ENCODE assay signal across 29 cellular contexts in genomic region chr10:72825163-72825562, GRCh38.
"Had no signal": no experiment of that assay in that cellular context is flagged by ENCODE, and none has a peak within 500 bp of the region (broad histone marks: within the 10 kb centered on the region; RNA-seq: fewer than 3 reads in every experiment).

No MANE protein-coding gene starts in this region.

- H3K4me3 ChIP-seq: left ventricle myocardium inferior, lung, right atrium auricular region, skin epidermis, suprapubic skin, thoracic aorta, tibial artery, upper lobe of right lung had no signal

- DNase-seq: hippocampal formation; immature natural killer cell; kidney; left colon; left ventricle myocardium inferior; mesendoderm; naive thymus-derived CD8-positive, alpha-beta T cell; occipital lobe; stimulated activated CD4-positive, alpha-beta T cell treated with anti-CD3 and anti-CD28 coated beads, Interleukin-12 subunit alpha, Interleukin-12 subunit beta, amount 100 ng/mL, for 4 hours; stimulated activated CD4-positive, alpha-beta T cell treated with anti-CD3 and anti-CD28 coated beads, Interleukin-15, amount 100 ng/mL, for 24 hours; stimulated activated CD4-positive, alpha-beta T cell treated with anti-CD3 and anti-CD28 coated beads, Interleukin-2, amount 100 ng/mL, for 24 hours; stimulated activated CD4-positive, alpha-beta T cell treated with anti-CD3 and anti-CD28 coated beads, Interleukin-4, amount 100 ng/mL, for 1 hour; stimulated activated naive CD4-positive, alpha-beta T cell; tibial artery; trophoblast cell; upper lobe of right lung had no signal

- H3K9me3 ChIP-seq: right atrium auricular region, suprapubic skin, thoracic aorta, upper lobe of right lung had no signal

- H3K4me1 ChIP-seq: parathyroid adenoma, suprapubic skin had no signal

- H3K27ac Mint-ChIP-seq: immature natural killer cell; naive thymus-derived CD8-positive, alpha-beta T cell; nephron; stimulated activated naive CD8-positive, alpha-beta T cell treated with anti-CD3 and anti-CD28 coated beads, Interleukin-15, Interleukin-2, amounts not matched to agents 100 ng/mL and 50 ng/mL, for 24 hours had no signal

- H3K4me1 Mint-ChIP-seq: immature natural killer cell, neural crest cell had no signal

- H3K27me3 Mint-ChIP-seq: naive thymus-derived CD8-positive, alpha-beta T cell; stimulated activated naive CD8-positive, alpha-beta T cell treated with anti-CD3 and anti-CD28 coated beads, Interleukin-15, Interleukin-2, amounts not matched to agents 100 ng/mL and 50 ng/mL, for 24 hours had no signal

- ATAC-seq: left colon; naive thymus-derived CD8-positive, alpha-beta T cell; sciatic nerve; upper lobe of right lung had no signal

- H3K36me3 ChIP-seq: left ventricle myocardium inferior, right atrium auricular region, suprapubic skin, thoracic aorta, tibial artery, upper lobe of right lung had no signal

- H3K4me3 Mint-ChIP-seq: immature natural killer cell; mesothelial cell of epicardium; naive thymus-derived CD8-positive, alpha-beta T cell; nephron; neural crest cell; stimulated activated naive CD8-positive, alpha-beta T cell treated with anti-CD3 and anti-CD28 coated beads, Interleukin-15, Interleukin-2, amounts not matched to agents 100 ng/mL and 50 ng/mL, for 24 hours had no signal

- H3K27me3 ChIP-seq: right atrium auricular region, suprapubic skin, tibial artery, upper lobe of right lung had no signal

- FAIRE-seq: islet of Langerhans, kidney, urothelium cell line had no signal

- H3K9ac ChIP-seq: parathyroid adenoma had no signal

- H3K9me3 Mint-ChIP-seq: immature natural killer cell had no signal

- H3K27ac ChIP-seq: left ventricle myocardium inferior, parathyroid adenoma, right atrium auricular region, skin epidermis, suprapubic skin, thoracic aorta, tibial artery, upper lobe of right lung had no signal
